ENCODE assay signal across 8 cellular contexts in the genomic region with DNA sequence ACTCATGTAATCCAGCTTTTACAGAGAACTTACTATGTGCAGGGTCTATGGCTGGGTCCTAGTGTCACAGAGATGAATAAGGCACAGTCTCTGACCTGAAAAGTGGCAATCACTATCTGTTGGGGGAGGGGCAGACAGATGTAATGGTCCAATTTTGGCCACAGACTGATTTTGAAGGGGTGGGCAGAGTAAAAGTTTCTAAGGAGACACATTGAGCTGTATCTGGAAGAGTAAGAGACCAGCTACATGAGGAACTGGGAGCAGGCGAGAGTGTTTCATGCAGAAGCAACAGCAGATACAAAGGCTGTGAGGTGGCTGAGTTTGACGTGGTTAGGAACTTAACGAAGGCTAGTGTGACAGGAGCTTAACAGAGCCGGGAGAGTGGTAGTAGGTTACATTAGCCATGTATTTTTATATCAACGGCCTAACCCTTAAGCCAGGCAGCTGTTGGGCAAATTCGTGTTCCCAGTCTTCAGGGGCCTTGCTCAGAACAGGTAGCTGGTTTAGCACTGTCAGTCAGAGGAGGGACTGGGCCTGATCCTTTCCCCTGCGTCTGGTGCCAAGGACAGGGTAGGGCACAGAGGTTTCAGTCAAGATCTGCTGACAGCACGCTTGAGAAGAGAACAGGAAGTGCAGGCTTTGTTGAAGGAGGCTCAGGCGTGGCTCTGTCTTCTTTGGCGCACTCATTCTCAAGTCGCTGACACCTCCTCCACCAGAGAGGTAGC. TPM values are rescaled to one million over a fixed set of nuclear protein-coding genes. Genes with fewer than 3 reads are reported as not detected.
A peak's percentile ranks its signal among the peaks of the same experiment; 100 is the strongest.
DNase-seq lines count a peak whose midpoint lies in the region; ATAC-seq, FAIRE-seq and TF ChIP-seq lines count a peak whose summit lies in the region.

No MANE protein-coding gene starts in this region.

- H3K4me2 ChIP-seq in endothelial cell of umbilical vein (ENCODE audit: insufficient read depth, low read length): no peak overlapping the region

- peak; percentile 48 for ATAC-seq in GM21423 (IDR thresholded peaks at IDR 0.05; ENCODE audit: unreplicated experiment)

- dilution Hi-C loops in endothelial cell of umbilical vein (cut with MboI; ENCODE audit: extremely low pct_ligation_motif_present, low sequenced_read_pairs): loop anchor here (25.0 kb wide), 1 partner anchor 208 kb away; no protein-coding TSS in a partner anchor

- POLR2A ChIA-PET in endothelial cell of umbilical vein (lab: Charles Lee): interaction anchor here (1.5 kb wide), 1 partner anchor 13 kb away, joined by 7 read pairs; the partner anchor contains the start of gene RHOG

- BruUV-seq in endothelial cell of umbilical vein (replicated peaks; lab: Mats Ljungman, UMichigan): no TSS peak

- H3K27me3 Mint-ChIP-seq in IgD-negative memory B cell: no peaks in the 10 kb centered on the region
- no peaks in the 10 kb centered on the region for H3K27me3 Mint-ChIP-seq in progenitor cell of endocrine pancreas

- peaks cover 7% of the 10 kb centered on the region for H3K79me2 ChIP-seq in endothelial cell of umbilical vein (ENCODE audit: control insufficient read depth, insufficient read depth, low read length)

- H3K9me3 ChIP-seq in endothelial cell of umbilical vein (replicated peaks; ENCODE audit: control insufficient read depth, insufficient read depth, low read length): no peaks in the 10 kb centered on the region

- H3K4me1 Mint-ChIP-seq in IgD-negative memory B cell (peaks cover 35 to 49% (median 37%) of the 10 kb centered on the region in 3 donors), progenitor cell of endocrine pancreas (ENCODE audit: low read depth) (peaks cover 19% of the 10 kb centered on the region)

- TF ChIP-seq CTCF in endothelial cell of umbilical vein (IDR thresholded peaks at IDR 0.05; ENCODE audit: extremely low read depth in 1 of 2, insufficient read depth in 1 of 2, low read depth in 1 of 2, low read length in 2 of 2) (no peak), progenitor cell of endocrine pancreas (IDR thresholded peaks at IDR 0.05; ENCODE audit: unreplicated experiment) (no peak)

- TF ChIP-seq POLR2A in endothelial cell of umbilical vein (IDR thresholded peaks at IDR 0.05; ENCODE audit: low read depth, low read length): no peak

- CTCF ChIA-PET in endothelial cell of umbilical vein (lab: Charles Lee): interaction anchor here (0.7 to 13.5 kb wide), 60 partner anchors 10 to 333 kb away, joined by 3 to 871 read pairs (median 9); partner anchors contain the start of genes PGAP2, RHOG and RRM1

- no peak overlapping the region for H3K4me3 ChIP-seq in endothelial cell of umbilical vein (replicated peaks in 1 of 3; ENCODE audit: insufficient read depth in 1 of 3, low read depth in 1 of 3, low read length in 3 of 3)

- H3K9me1 ChIP-seq in endothelial cell of umbilical vein (replicated peaks; ENCODE audit: control insufficient read depth, extremely low read depth, insufficient read depth, low read length): no peaks in the 10 kb centered on the region

- no peak overlapping the region for H3K9ac ChIP-seq in endothelial cell of umbilical vein (replicated peaks; ENCODE audit: extremely low read depth, insufficient read depth, low read length)

- no peak overlapping the region for H3K27ac ChIP-seq in endothelial cell of umbilical vein (ENCODE audit: insufficient read depth, low read depth, low read length)

- intact Hi-C loops in endothelial cell of umbilical vein (cut with micrococcal nuclease): loop anchor here (1.0 kb wide), 2 partner anchors 13 to 105 kb away; no protein-coding TSS in a partner anchor

- H3K36me3 ChIP-seq in endothelial cell of umbilical vein (ENCODE audit: control insufficient read depth in 2 of 2, extremely low read depth in 1 of 2, insufficient read depth in 2 of 2, low read length in 2 of 2): no peaks in the 10 kb centered on the region

- H3K4me3 Mint-ChIP-seq in IgD-negative memory B cell: peak overlapping the region; percentile 91 to 96 (median 94)
- H3K4me3 Mint-ChIP-seq in progenitor cell of endocrine pancreas (ENCODE audit: low read depth): peak overlapping the region; percentile 91

- DNase-seq in CD1c-positive myeloid dendritic cell (ENCODE audit: extremely low spot score) (peak; percentile 76), endothelial cell of umbilical vein (ENCODE audit: low read depth, low spot score) (no peak), progenitor cell of endocrine pancreas (ENCODE audit: low spot score, unreplicated experiment) (no peak), NCI-H510A (lab: John Stamatoyannopoulos, UW) (no peak), NCI-H1436 (lab: John Stamatoyannopoulos, UW) (no peak)
- DNase-seq in activated CD4-positive, alpha-beta T cell treated with anti-CD3 and anti-CD28 coated beads for 48 hours: peak; percentile 78

- no peaks in the 10 kb centered on the region for H3K9me3 Mint-ChIP-seq in IgD-negative memory B cell
- H3K9me3 Mint-ChIP-seq in progenitor cell of endocrine pancreas (ENCODE audit: low read depth): no peaks in the 10 kb centered on the region

- peaks cover 12% of the 10 kb centered on the region for H3K4me1 ChIP-seq in endothelial cell of umbilical vein (ENCODE audit: control insufficient read depth, extremely low read depth, insufficient read depth, low read length)

- no peaks in the 10 kb centered on the region for H3K27me3 ChIP-seq in endothelial cell of umbilical vein (ENCODE audit: control insufficient read depth in 2 of 2, insufficient read depth in 2 of 2, low read length in 2 of 2)

- peak overlapping the region; percentile 99 to 100 (median 100) for H3K27ac Mint-ChIP-seq in IgD-negative memory B cell
- no peak overlapping the region for H3K27ac Mint-ChIP-seq in progenitor cell of endocrine pancreas

- no peak for FAIRE-seq in endothelial cell of umbilical vein (lab: Jason Lieb, UNC)

- H3K36me3 Mint-ChIP-seq in IgD-negative memory B cell (peaks cover 5% of the 10 kb centered on the region), progenitor cell of endocrine pancreas (ENCODE audit: insufficient read depth) (no peaks in the 10 kb centered on the region)

- H4K20me1 ChIP-seq in endothelial cell of umbilical vein (replicated peaks; ENCODE audit: control insufficient read depth, extremely low read depth, insufficient read depth, low read length): no peaks in the 10 kb centered on the region

- peak overlapping the region; percentile 67 for H2AFZ ChIP-seq in endothelial cell of umbilical vein (ENCODE audit: low read depth, low read length)

TF ChIP-seq in endothelial cell of umbilical vein, 7 proteins besides CTCF, POLR2A, EP300 and RAD21 (continues in another document):
- TF ChIP-seq, protein P1, sequence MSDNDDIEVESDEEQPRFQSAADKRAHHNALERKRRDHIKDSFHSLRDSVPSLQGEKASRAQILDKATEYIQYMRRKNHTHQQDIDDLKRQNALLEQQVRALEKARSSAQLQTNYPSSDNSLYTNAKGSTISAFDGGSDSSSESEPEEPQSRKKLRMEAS (IDR thresholded peaks at IDR 0.05; ENCODE audit: insufficient read depth, insufficient read length): no peak
- TF ChIP-seq MYC (IDR thresholded peaks at IDR 0.05; ENCODE audit: low read depth, low read length) (no peak), FOS (IDR thresholded peaks at IDR 0.05; ENCODE audit: borderline replicate concordance, insufficient read depth, low read length) (no peak)

RNA-seq across cellular contexts. Expression of gene STIM1, which starts 1.4 kb away (rescaled TPM):
- polyA plus RNA-seq in IgD-negative memory B cell (22.1 TPM), endothelial cell of umbilical vein (33.4 and 34.2 TPM in 2 replicates)
- total RNA-seq in endothelial cell of umbilical vein (30.9 and 32.7 TPM in 2 replicates), progenitor cell of endocrine pancreas (27.2 and 32.7 TPM in 2 replicates)
- polyA plus RNA-seq in endothelial cell of umbilical vein (2011; cell fraction: cytosol; rRNA removed): 21.5 and 23.9 TPM in 2 replicates
- 37.3 and 43.2 TPM in 2 replicates for polyA plus RNA-seq in endothelial cell of umbilical vein (2011; cell fraction: nucleus; rRNA removed)
- polyA plus RNA-seq in endothelial cell of umbilical vein (2012): 35.8 and 44.4 TPM in 2 replicates
- polyA minus RNA-seq in endothelial cell of umbilical vein: 82.2 and 113 TPM in 2 replicates
- polyA minus RNA-seq in endothelial cell of umbilical vein (2011; cell fraction: cytosol; rRNA and poly(A)+ RNA removed): 20.8 TPM
- 33.8 and 38.6 TPM in 2 replicates for polyA minus RNA-seq in endothelial cell of umbilical vein (2011; cell fraction: nucleus; rRNA and poly(A)+ RNA removed)

RNA-seq across cellular contexts. Expression of gene RHOG, which starts 13.3 kb away (rescaled TPM):
- polyA plus RNA-seq in IgD-negative memory B cell (199 TPM), endothelial cell of umbilical vein (119 and 155 TPM in 2 replicates)
- total RNA-seq in endothelial cell of umbilical vein (59.6 and 69.0 TPM in 2 replicates), progenitor cell of endocrine pancreas (21.4 and 25.0 TPM in 2 replicates)
- 82.0 and 106 TPM in 2 replicates for polyA plus RNA-seq in endothelial cell of umbilical vein (2011; cell fraction: cytosol; rRNA removed)
- polyA plus RNA-seq in endothelial cell of umbilical vein (2011; cell fraction: nucleus; rRNA removed): 26.6 and 28.3 TPM in 2 replicates
- polyA plus RNA-seq in endothelial cell of umbilical vein (2012): 74.2 and 86.1 TPM in 2 replicates
- polyA minus RNA-seq in endothelial cell of umbilical vein: 102 and 128 TPM in 2 replicates
- polyA minus RNA-seq in endothelial cell of umbilical vein (2011; cell fraction: cytosol; rRNA and poly(A)+ RNA removed): 58.3 TPM
- 23.6 and 25.4 TPM in 2 replicates for polyA minus RNA-seq in endothelial cell of umbilical vein (2011; cell fraction: nucleus; rRNA and poly(A)+ RNA removed)

RNA-seq across cellular contexts. Expression of gene PGAP2, which starts 45.7 kb away (rescaled TPM):
- polyA plus RNA-seq in IgD-negative memory B cell: 20.1 TPM
- total RNA-seq in endothelial cell of umbilical vein: 18.3 and 18.5 TPM in 2 replicates
- 34.1 and 39.3 TPM in 2 replicates for polyA plus RNA-seq in endothelial cell of umbilical vein
- polyA plus RNA-seq in endothelial cell of umbilical vein (2011; cell fraction: cytosol; rRNA removed): 24.9 and 29.0 TPM in 2 replicates
- polyA plus RNA-seq in endothelial cell of umbilical vein (2011; cell fraction: nucleus; rRNA removed): 51.5 and 52.9 TPM in 2 replicates
- polyA plus RNA-seq in endothelial cell of umbilical vein (2012): 19.8 and 26.5 TPM in 2 replicates
- 32.4 and 37.3 TPM in 2 replicates for polyA minus RNA-seq in endothelial cell of umbilical vein
- polyA minus RNA-seq in endothelial cell of umbilical vein (2011; cell fraction: cytosol; rRNA and poly(A)+ RNA removed): 26.5 TPM
- polyA minus RNA-seq in endothelial cell of umbilical vein (2011; cell fraction: nucleus; rRNA and poly(A)+ RNA removed): 11.8 and 16.1 TPM in 2 replicates
- total RNA-seq in progenitor cell of endocrine pancreas: 46.7 and 51.3 TPM in 2 replicates

RNA-seq across cellular contexts. Expression of gene NUP98, which starts 56.7 kb away (rescaled TPM):
- polyA plus RNA-seq in IgD-negative memory B cell: 34.0 TPM
- total RNA-seq in endothelial cell of umbilical vein: 80.8 and 92.7 TPM in 2 replicates
- 169 and 178 TPM in 2 replicates for polyA plus RNA-seq in endothelial cell of umbilical vein
- 103 and 110 TPM in 2 replicates for polyA plus RNA-seq in endothelial cell of umbilical vein (2011; cell fraction: cytosol; rRNA removed)
- polyA plus RNA-seq in endothelial cell of umbilical vein (2011; cell fraction: nucleus; rRNA removed): 198 and 214 TPM in 2 replicates
- polyA plus RNA-seq in endothelial cell of umbilical vein (2012): 57.6 and 77.5 TPM in 2 replicates
- polyA minus RNA-seq in endothelial cell of umbilical vein: 234 and 250 TPM in 2 replicates
- polyA minus RNA-seq in endothelial cell of umbilical vein (2011; cell fraction: cytosol; rRNA and poly(A)+ RNA removed): 204 TPM
- polyA minus RNA-seq in endothelial cell of umbilical vein (2011; cell fraction: nucleus; rRNA and poly(A)+ RNA removed): 119 and 201 TPM in 2 replicates
- 80.3 and 83.4 TPM in 2 replicates for total RNA-seq in progenitor cell of endocrine pancreas

Comparison
In these comparisons a context has a peak if more than half of its experiments do, and no peak if none do; other contexts are left out.
1. DNase-seq: peak in CD1c-positive myeloid dendritic cell (single experiment) and activated CD4-positive, alpha-beta T cell treated with anti-CD3 and anti-CD28 coated beads for 48 hours (single experiment); none in endothelial cell of umbilical vein (single experiment), progenitor cell of endocrine pancreas (single experiment), NCI-H510A (single experiment) and NCI-H1436 (single experiment).